Comparison of ENCODE assay signal across 31 cellular contexts in the genomic region with DNA sequence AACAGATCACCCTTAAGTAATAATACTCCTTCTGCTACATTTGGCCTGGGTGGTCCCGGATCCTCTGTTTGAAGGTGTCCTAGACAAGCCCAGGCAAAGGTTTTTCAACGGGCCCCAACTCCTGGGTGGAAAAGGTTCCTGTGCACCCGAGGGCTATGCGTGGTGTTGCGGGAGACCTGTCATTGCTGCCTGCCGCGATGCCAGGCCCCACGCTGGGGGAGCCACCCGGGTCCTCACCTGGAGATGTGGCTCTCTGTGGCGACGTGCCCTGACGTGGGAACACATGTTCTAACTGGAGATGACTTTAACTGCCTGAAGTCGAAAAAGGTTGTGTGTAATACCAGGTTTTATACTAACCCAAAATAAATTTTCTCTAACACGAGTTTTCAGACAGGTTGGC.
"Had no signal": no experiment of that assay in that cellular context is flagged by ENCODE, and none has a peak within 500 bp of the region (broad histone marks: within the 10 kb centered on the region; RNA-seq: fewer than 3 reads in every experiment).

No MANE protein-coding gene starts in this region.

- H3K36me3 Mint-ChIP-seq: natural killer cell treated with Interleukin-12 subunit alpha and Interleukin-12 subunit beta and Interleukin-15 and Interleukin-18, amount 100 ng/mL, for 72 hours; stimulated activated memory B cell treated with anti-CD40 and anti-IgM and Interleukin-4, amounts not matched to agents 10 μg/mL and 1 μg/mL and 100 μg/mL, for 72 hours had no signal

- H2AFZ ChIP-seq: parathyroid adenoma had no signal

- H3K4me1 Mint-ChIP-seq: neural crest cell; stimulated activated memory B cell treated with anti-CD40 and anti-IgM and Interleukin-4, amounts not matched to agents 10 μg/mL and 1 μg/mL and 100 μg/mL, for 72 hours; stimulated activated naive CD8-positive, alpha-beta T cell treated with anti-CD3 and anti-CD28 coated beads, Interleukin-15, amount 100 ng/mL, for 72 hours had no signal

- H3K9ac ChIP-seq: parathyroid adenoma had no signal

- ATAC-seq: naive thymus-derived CD8-positive, alpha-beta T cell; natural killer cell treated with Interleukin-12 subunit alpha and Interleukin-12 subunit beta and Interleukin-15 and Interleukin-18, amount 100 ng/mL, for 72 hours; psoas muscle; right cardiac atrium; right lobe of liver; stimulated activated memory B cell treated with anti-CD40 and anti-IgM and Interleukin-4, amounts not matched to agents 10 μg/mL and 1 μg/mL and 100 μg/mL, for 72 hours; stimulated activated naive CD8-positive, alpha-beta T cell treated with anti-CD3 and anti-CD28 coated beads, Interleukin-15, amount 100 ng/mL, for 72 hours; stimulated activated naive CD8-positive, alpha-beta T cell treated with anti-CD3 and anti-CD28 coated beads, Interleukin-15, Interleukin-2, amounts not matched to agents 100 U/mL and 50 U/mL, for 24 hours had no signal

- H3K9me3 ChIP-seq: ovary, psoas muscle, right lobe of liver, sigmoid colon, suprapubic skin, thoracic aorta, thyroid gland, tibial nerve, upper lobe of left lung, vagina had no signal

- H3K4me3 ChIP-seq: ovary, psoas muscle, right lobe of liver, sigmoid colon, suprapubic skin, thoracic aorta, thyroid gland, tibial nerve, upper lobe of left lung, vagina had no signal

- H3K36me3 ChIP-seq: ovary, right lobe of liver, sigmoid colon, suprapubic skin, thoracic aorta, thyroid gland, tibial nerve, upper lobe of left lung, vagina had no signal

- DNase-seq: naive thymus-derived CD8-positive, alpha-beta T cell; nephron progenitor cell; occipital lobe; ovary; psoas muscle; right cardiac atrium; right lobe of liver; sigmoid colon; small intestine; stimulated activated CD4-positive, alpha-beta T cell treated with anti-CD3 and anti-CD28 coated beads, Interleukin-15, amount 100 ng/mL, for 24 hours; stimulated activated CD4-positive, alpha-beta T cell treated with anti-CD3 and anti-CD28 coated beads, Interleukin-2, amount 100 ng/mL, for 24 hours; stimulated activated CD4-positive, alpha-beta T cell treated with anti-CD3 and anti-CD28 coated beads, Interleukin-2, amount 100 ng/mL, for 48 hours; stimulated activated CD4-positive, alpha-beta T cell treated with anti-CD3 and anti-CD28 coated beads, Interleukin-4, amount 100 ng/mL, for 4 hours; stimulated activated CD8-positive, alpha-beta memory T cell treated with anti-CD3 and anti-CD28 coated beads, Interleukin-4, amount 100 ng/mL, for 48 hours; stimulated activated naive CD4-positive, alpha-beta T cell; stimulated activated naive CD8-positive, alpha-beta T cell treated with anti-CD3 and anti-CD28 coated beads, Interleukin-15, amount 100 ng/mL, for 72 hours; stimulated activated naive CD8-positive, alpha-beta T cell treated with anti-CD3 and anti-CD28 coated beads, Interleukin-15, Interleukin-2, amounts not matched to agents 100 U/mL and 50 U/mL, for 24 hours; substantia nigra; thyroid gland; trophoblast cell had no signal

- FAIRE-seq: small intestine, urothelium cell line had no signal

- H3K4me3 Mint-ChIP-seq: naive thymus-derived CD8-positive, alpha-beta T cell; natural killer cell treated with Interleukin-12 subunit alpha and Interleukin-12 subunit beta and Interleukin-15 and Interleukin-18, amount 100 ng/mL, for 72 hours; nephron progenitor cell; neural crest cell; stimulated activated memory B cell treated with anti-CD40 and anti-IgM and Interleukin-4, amounts not matched to agents 10 μg/mL and 1 μg/mL and 100 μg/mL, for 72 hours; stimulated activated naive CD8-positive, alpha-beta T cell treated with anti-CD3 and anti-CD28 coated beads, Interleukin-15, amount 100 ng/mL, for 72 hours had no signal

- H3K27me3 ChIP-seq: ovary, right lobe of liver, sigmoid colon, suprapubic skin, thyroid gland, tibial nerve, upper lobe of left lung, vagina had no signal

- H3K27me3 Mint-ChIP-seq: natural killer cell treated with Interleukin-12 subunit alpha and Interleukin-12 subunit beta and Interleukin-15 and Interleukin-18, amount 100 ng/mL, for 72 hours; stimulated activated memory B cell treated with anti-CD40 and anti-IgM and Interleukin-4, amounts not matched to agents 10 μg/mL and 1 μg/mL and 100 μg/mL, for 72 hours had no signal

- H3K9me3 Mint-ChIP-seq: nephron progenitor cell, neural crest cell had no signal

- H3K27ac Mint-ChIP-seq: naive thymus-derived CD8-positive, alpha-beta T cell; natural killer cell treated with Interleukin-12 subunit alpha and Interleukin-12 subunit beta and Interleukin-15 and Interleukin-18, amount 100 ng/mL, for 72 hours; nephron progenitor cell; progenitor cell of endocrine pancreas; stimulated activated memory B cell treated with anti-CD40 and anti-IgM and Interleukin-4, amounts not matched to agents 10 μg/mL and 1 μg/mL and 100 μg/mL, for 72 hours; stimulated activated naive CD8-positive, alpha-beta T cell treated with anti-CD3 and anti-CD28 coated beads, Interleukin-15, amount 100 ng/mL, for 72 hours had no signal

- H3K4me1 ChIP-seq: parathyroid adenoma, psoas muscle, right lobe of liver, sigmoid colon, suprapubic skin, thyroid gland, tibial nerve, vagina had no signal

- H3K27ac ChIP-seq: ovary, parathyroid adenoma, psoas muscle, right lobe of liver, sigmoid colon, suprapubic skin, thoracic aorta, thyroid gland, tibial nerve, upper lobe of left lung, vagina had no signal

- H3K79me2 ChIP-seq: parathyroid adenoma had no signal
